ENCODE assay signal across 8 cellular contexts in the genomic region with DNA sequence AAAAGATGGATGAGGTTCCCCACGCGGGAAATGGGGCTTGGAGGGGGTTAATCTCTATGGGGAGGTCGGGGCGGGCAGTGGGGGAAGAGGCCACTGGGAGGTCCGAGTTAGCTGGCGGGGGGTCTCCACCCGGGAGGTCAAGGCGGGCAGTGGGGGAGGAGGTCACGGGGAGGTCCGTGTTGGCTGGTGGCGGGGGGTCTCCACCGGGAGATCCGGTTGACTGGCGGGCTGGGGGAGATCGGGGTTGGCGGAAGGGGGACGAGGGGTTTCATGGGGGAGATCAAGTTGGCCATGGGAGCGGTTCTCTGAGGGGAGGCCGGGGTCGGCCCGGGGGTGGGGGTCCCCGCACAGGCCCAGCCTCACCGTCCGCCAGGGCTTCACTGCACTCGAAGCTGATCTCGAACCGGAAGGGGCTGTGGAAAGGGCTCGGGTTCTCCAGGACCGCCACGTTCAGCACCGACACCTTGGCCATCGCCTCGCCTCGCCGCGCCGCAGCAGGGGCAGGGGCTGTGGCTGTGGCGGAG. TPM values are rescaled to one million over a fixed set of nuclear protein-coding genes. Genes with fewer than 3 reads are reported as not detected.
DNase-seq lines count a peak whose midpoint lies in the region; ATAC-seq and TF ChIP-seq lines count a peak whose summit lies in the region.

No MANE protein-coding gene starts in this region.

- ATAC-seq in lower lobe of right lung (no peak), upper lobe of right lung (no peak), GM18498 (IDR thresholded peaks at IDR 0.05; ENCODE audit: unreplicated experiment) (no peak)

- H3K27ac ChIP-seq in cardiac muscle cell (no peak overlapping the region), lower lobe of right lung (peak overlapping the region; percentile 44), upper lobe of right lung (no peak overlapping the region)

- peak overlapping the region; percentile 48 for H3K9ac ChIP-seq in adipocyte (ENCODE audit: low read length)

- DNase-seq in cardiac muscle cell (ENCODE audit: low read depth in 1 of 2, low spot score in 1 of 2) (no peak), cardiac septum (ENCODE audit: low spot score) (no peak), adipocyte (ENCODE audit: low read depth) (no peak), lower lobe of right lung (no peak), upper lobe of right lung (no peak), NCI-H2029 treated with DMSO at 0.1 percent for 48 hours (lab: John Stamatoyannopoulos, UW) (no peak), NCI-H187 (lab: John Stamatoyannopoulos, UW) (no peak)

- H3K4me3 ChIP-seq in cardiac muscle cell (peak overlapping the region; percentile 65), adipocyte (ENCODE audit: low read length) (peak overlapping the region; percentile 84), lower lobe of right lung (peak overlapping the region; percentile 72), upper lobe of right lung (peak overlapping the region; percentile 68)

- H3K4me1 ChIP-seq in cardiac muscle cell (ENCODE audit: low read depth) (peaks cover 3% of the 10 kb centered on the region), adipocyte (ENCODE audit: control insufficient read depth, insufficient read depth, low read length) (peaks cover 10% of the 10 kb centered on the region), lower lobe of right lung (peaks cover 35% of the 10 kb centered on the region), upper lobe of right lung (peaks cover 38% of the 10 kb centered on the region)

- H3K36me3 ChIP-seq in cardiac muscle cell (no peaks in the 10 kb centered on the region), adipocyte (ENCODE audit: control insufficient read depth, insufficient read depth, low read length, severe bottlenecking) (no peaks in the 10 kb centered on the region), lower lobe of right lung (no peaks in the 10 kb centered on the region), upper lobe of right lung (no peaks in the 10 kb centered on the region)

- H3K27me3 ChIP-seq in cardiac muscle cell: no peaks in the 10 kb centered on the region
- H3K27me3 ChIP-seq in adipocyte (replicated peaks; ENCODE audit: control insufficient read depth, insufficient read depth, low read length): no peaks in the 10 kb centered on the region
- H3K27me3 ChIP-seq in lower lobe of right lung (ENCODE audit: low read depth): no peaks in the 10 kb centered on the region
- H3K27me3 ChIP-seq in upper lobe of right lung: no peaks in the 10 kb centered on the region

- TF ChIP-seq CTCF in cardiac muscle cell (IDR thresholded peaks at IDR 0.05; ENCODE audit: low read depth, low read length) (no peak), lower lobe of right lung (IDR thresholded peaks at IDR 0.05) (no peak), upper lobe of right lung (IDR thresholded peaks at IDR 0.05) (no peak)

- H3K9me3 ChIP-seq in cardiac muscle cell (ENCODE audit: low read depth) (no peaks in the 10 kb centered on the region), adipocyte (ENCODE audit: control insufficient read depth, low read length) (no peaks in the 10 kb centered on the region), lower lobe of right lung (no peaks in the 10 kb centered on the region), upper lobe of right lung (no peaks in the 10 kb centered on the region)

- intact Hi-C loops in cardiac septum (cut with DNase I) (loop anchor here (2.0 to 5.0 kb wide), 2 partner anchors 44 to 63 kb away; partner anchors contain the start of genes MISP3 and SAMD1), lower lobe of right lung (cut with DNase I) (no loop called here), upper lobe of right lung (cut with DNase I) (no loop called here)

RNA-seq across cellular contexts. Expression of gene ASF1B, which starts 0.3 kb away (rescaled TPM):
- total RNA-seq in cardiac muscle cell (19.1 and 21.8 TPM in 2 replicates), cardiac septum (0.70 TPM), lower lobe of right lung (2.6 TPM), upper lobe of right lung (1.9 TPM)
- 27.5 and 30.7 TPM in 2 replicates for polyA plus RNA-seq in cardiac muscle cell

RNA-seq across cellular contexts. Expression of gene PRKACA, which starts 18.5 kb away (rescaled TPM):
- total RNA-seq in cardiac muscle cell: 95.2 and 126 TPM in 2 replicates
- polyA plus RNA-seq in cardiac muscle cell: 30.6 and 33.5 TPM in 2 replicates
- total RNA-seq in cardiac septum: 487 TPM
- 87.1 TPM for total RNA-seq in lower lobe of right lung
- 85.7 TPM for total RNA-seq in upper lobe of right lung

RNA-seq across cellular contexts. Expression of gene SAMD1, which starts 45.5 kb away (rescaled TPM):
- total RNA-seq in cardiac muscle cell (112 and 158 TPM in 2 replicates), cardiac septum (41.8 TPM), lower lobe of right lung (51.4 TPM), upper lobe of right lung (45.9 TPM)
- 130 and 136 TPM in 2 replicates for polyA plus RNA-seq in cardiac muscle cell

RNA-seq across cellular contexts. Expression of gene C19orf67, which starts 50.5 kb away (rescaled TPM):
- total RNA-seq in cardiac muscle cell (3.6 and 14.2 TPM in 2 replicates), cardiac septum (not detected), lower lobe of right lung (not detected), upper lobe of right lung (not detected)
- polyA plus RNA-seq in cardiac muscle cell: 4.1 and 7.5 TPM in 2 replicates
